1 cellular context compared by ENCODE assay signal in genomic region chr3:113254171-113254947, GRCh38.
TF ChIP-seq lines count a peak whose summit lies in the region.

No MANE protein-coding gene starts in this region.

TF ChIP-seq in H1, 55 proteins besides CTCF, POLR2A, EP300 and RAD21:
- TF ChIP-seq TBP (IDR thresholded peaks at IDR 0.05; ENCODE audit: low read depth, low read length) (no peak), BACH1 (IDR thresholded peaks at IDR 0.05; ENCODE audit: low read length) (no peak), RXRA (IDR thresholded peaks at IDR 0.05; ENCODE audit: insufficient read depth, low read depth, low read length) (no peak), E2F6 (IDR thresholded peaks at IDR 0.05) (no peak), SP4 (IDR thresholded peaks at IDR 0.05; ENCODE audit: low read length) (no peak), PHF8 (conservative IDR thresholded peaks at IDR 0.05; ENCODE audit: low read depth, low read length) (no peak), SUZ12 (IDR thresholded peaks at IDR 0.05; ENCODE audit: low read length) (no peak), TAF1 (IDR thresholded peaks at IDR 0.05; ENCODE audit: low read depth, low read length) (no peak), EZH2 (IDR thresholded peaks at IDR 0.05; ENCODE audit: low read depth, low read length, severe bottlenecking) (no peak), RBBP5 (IDR thresholded peaks at IDR 0.05; ENCODE audit: borderline replicate concordance, low read depth, low read length) (no peak), ATF3 (IDR thresholded peaks at IDR 0.05; ENCODE audit: insufficient read depth, low read depth, low read length) (no peak), ZNF274 (IDR thresholded peaks at IDR 0.05; ENCODE audit: borderline replicate concordance, extremely low read depth, low read length) (no peak), CEBPB (IDR thresholded peaks at IDR 0.05; ENCODE audit: low read depth, low read length) (no peak), MAFK (IDR thresholded peaks at IDR 0.05; ENCODE audit: low read depth, low read length) (no peak), EGR1 (IDR thresholded peaks at IDR 0.05; ENCODE audit: borderline replicate concordance, low read depth, low read length) (no peak), CTBP2 (IDR thresholded peaks at IDR 0.05; ENCODE audit: borderline replicate concordance, insufficient read depth, insufficient read length, low read length) (no peak), SIX5 (IDR thresholded peaks at IDR 0.05; ENCODE audit: low read depth, low read length) (no peak), NANOG (IDR thresholded peaks at IDR 0.05; ENCODE audit: insufficient read depth, low read depth, low read length, poor library complexity, severe bottlenecking) (no peak), RNF2 (IDR thresholded peaks at IDR 0.05; ENCODE audit: borderline replicate concordance, low read depth, low read length, missing control alignments, poor library complexity, severe bottlenecking) (no peak), JUND (IDR thresholded peaks at IDR 0.05; ENCODE audit: low read length) (no peak)
